In the genomic region with DNA sequence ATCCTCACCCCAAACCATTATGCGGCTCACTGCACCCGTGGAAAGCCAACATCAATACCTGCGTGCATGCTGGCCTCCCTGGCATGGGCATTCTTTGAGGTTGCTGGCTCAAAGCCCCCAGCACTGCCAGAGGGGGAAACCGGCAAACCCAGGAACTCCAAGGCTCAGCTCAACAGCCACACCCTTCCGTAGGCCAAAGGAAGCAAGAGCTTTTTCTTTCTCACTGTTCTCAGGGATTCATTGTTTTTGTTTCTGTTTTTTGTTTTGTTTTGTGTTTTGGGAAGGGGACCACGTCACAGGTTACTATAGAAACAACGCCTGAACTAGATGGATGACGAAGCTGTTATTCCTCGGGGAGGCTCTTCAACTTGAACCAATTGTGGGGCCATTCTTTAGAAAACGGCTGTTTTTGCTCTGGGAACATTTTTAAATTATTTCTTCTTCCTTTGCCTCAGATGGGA, we compare ENCODE assay signal across 16 cellular contexts. TPM values are rescaled to one million over a fixed set of nuclear protein-coding genes. Genes with fewer than 3 reads are reported as not detected.
A peak's percentile ranks its signal among the peaks of the same experiment; 100 is the strongest.
DNase-seq lines count a peak whose midpoint lies in the region; ATAC-seq, FAIRE-seq and TF ChIP-seq lines count a peak whose summit lies in the region.
"Had no signal": no experiment of that assay in that cellular context is flagged by ENCODE, and none has a peak within 500 bp of the region (broad histone marks: within the 10 kb centered on the region; RNA-seq: fewer than 3 reads in every experiment).

No MANE protein-coding gene starts in this region.

- no peak overlapping the region for H3K4me3 ChIP-seq in lower lobe of right lung
- H3K4me3 ChIP-seq in subcutaneous abdominal adipose tissue (ENCODE audit: low read depth in 1 of 5, low read length in 5 of 5), result peak overlapping the region in 4 of 5 donors; percentile 1 to 47 (median 28)
- H3K4me3 ChIP-seq: ascending aorta, SJSA1 had no signal

- H3K27me3 ChIP-seq in lower lobe of right lung (ENCODE audit: low read depth) (no peaks in the 10 kb centered on the region), subcutaneous abdominal adipose tissue (ENCODE audit: control insufficient read depth in 5 of 5, insufficient read depth in 4 of 5, low read length in 5 of 5) (no peaks in the 10 kb centered on the region)
- H3K27me3 ChIP-seq: ascending aorta had no signal

- H3K36me3 ChIP-seq in lower lobe of right lung (no peaks in the 10 kb centered on the region), subcutaneous abdominal adipose tissue (ENCODE audit: control insufficient read depth in 5 of 5, insufficient read depth in 5 of 5, low read length in 5 of 5) (no peaks in the 10 kb centered on the region)
- H3K36me3 ChIP-seq: ascending aorta, SJSA1 had no signal

- H3K9ac ChIP-seq in subcutaneous abdominal adipose tissue (ENCODE audit: low read length in 5 of 5), result peak overlapping the region in 1 of 5 donors; percentile 43

- ATAC-seq in lower lobe of right lung, result no peak
- ATAC-seq: stimulated activated effector memory CD8-positive, alpha-beta T cell treated with anti-CD3 and anti-CD28 coated beads, Interleukin-12 subunit alpha, Interleukin-12 subunit beta, amount 100 ng/mL, for 72 hours had no signal

- H3K27ac ChIP-seq in lower lobe of right lung (peak overlapping the region; percentile 69), subcutaneous abdominal adipose tissue (ENCODE audit: low read depth, low read length) (peak overlapping the region; percentile 79)
- H3K27ac ChIP-seq: HL-60, SJSA1 had no signal

- peak; percentile 21 for FAIRE-seq in endometrium (lab: Jason Lieb, UNC)
- no peak for FAIRE-seq in HTR-8/SVneo (lab: Jason Lieb, UNC)

- H3K9me3 ChIP-seq in lower lobe of right lung, result no peaks in the 10 kb centered on the region
- H3K9me3 ChIP-seq in subcutaneous abdominal adipose tissue (ENCODE audit: control insufficient read depth in 5 of 5, low read length in 5 of 5), result no peaks in the 10 kb centered on the region
- H3K9me3 ChIP-seq: ascending aorta, SJSA1 had no signal

- H3K4me1 ChIP-seq in lower lobe of right lung, result peaks cover 22% of the 10 kb centered on the region
- H3K4me1 ChIP-seq in subcutaneous abdominal adipose tissue (ENCODE audit: control insufficient read depth in 5 of 5, insufficient read depth in 5 of 5, low read length in 5 of 5), result peaks cover 7 to 30% (median 28%) of the 10 kb centered on the region in 5 donors
- H3K4me1 ChIP-seq: ascending aorta, SJSA1 had no signal

- intact Hi-C loops in lower lobe of right lung (cut with DNase I), result no loop called here

- TF ChIP-seq CTCF in lower lobe of right lung (IDR thresholded peaks at IDR 0.05), result no peak

- DNase-seq in RPMI7951 (ENCODE audit: low read depth) (peak; percentile 46), lower lobe of right lung (peak; percentile 28), HTR-8/SVneo (ENCODE audit: insufficient read length, low spot score) (no peak), cerebellar nuclear complex (lab: John Stamatoyannopoulos, UW) (no peak), cerebellar cortex (ENCODE audit: low spot score) (no peak), NCI-H524 treated with DMSO at 0.1 percent for 48 hours (lab: John Stamatoyannopoulos, UW) (no peak)
- DNase-seq: activated CD4-positive, alpha-beta memory T cell treated with anti-CD3 and anti-CD28 coated beads, Interleukin-2, amount 10 ng/mL, durations not matched to agents 7 days and 5 days; HCEC 1CT; NCI-H2081 treated with DMSO at 0.1 percent for 48 hours had no signal

RNA-seq across cellular contexts. Expression of gene OBP2B, which starts 28.3 kb away (rescaled TPM):
- not detected in 2 replicates for total RNA-seq in RPMI7951 (2014; rRNA removed; shearing (Covaris generic))
- total RNA-seq in lower lobe of right lung, result not detected
- total RNA-seq: activated CD4-positive, alpha-beta memory T cell treated with anti-CD3 and anti-CD28 coated beads, Interleukin-2, amount 10 ng/mL, durations not matched to agents 7 days and 5 days; ascending aorta; SJSA1; smooth muscle cell had no signal

RNA-seq across cellular contexts. Expression of gene ABO, which starts 37.7 kb away (rescaled TPM):
- total RNA-seq in RPMI7951 (2014; rRNA removed; shearing (Covaris generic)), result not detected in 2 replicates
- 25.0 TPM for total RNA-seq in lower lobe of right lung
- total RNA-seq: SJSA1 had no signal

Comparison
In these comparisons a context has a peak if more than half of its experiments do, and no peak if none do; other contexts are left out.
1. DNase-seq: peak in RPMI7951 (single experiment) and lower lobe of right lung (single experiment); none in HTR-8/SVneo (single experiment), cerebellar nuclear complex (0 of 2), cerebellar cortex (single experiment) and NCI-H524 treated with DMSO at 0.1 percent for 48 hours (single experiment).
2. RNA of gene ABO, which starts 37.7 kb away (total RNA-seq): 25.0 TPM in lower lobe of right lung (single experiment); not detected in RPMI7951; every median in the first group is over 10 times any median in the second.